8 cellular contexts compared by ENCODE assay signal in genomic region chr6:61640463-61640862, GRCh38.
"Had no signal": no experiment of that assay in that cellular context is flagged by ENCODE, and none has a peak within 500 bp of the region (broad histone marks: within the 10 kb centered on the region; RNA-seq: fewer than 3 reads in every experiment).

No MANE protein-coding gene starts in this region.

- H2AFZ ChIP-seq: GM23248 had no signal

- H3K27ac ChIP-seq: GM23248 had no signal

- H3K4me3 Mint-ChIP-seq: H9, HFFc6 had no signal

- H3K36me3 ChIP-seq: HAP-1 had no signal

- DNase-seq: GM23248, GOT3, H7, H9, HCEC 1CT, HFFc6 had no signal

- ATAC-seq: HCT116 had no signal

- H3K9ac ChIP-seq: GM23248 had no signal

- H3K4me1 ChIP-seq: HAP-1 had no signal

- H3K9me3 ChIP-seq: HAP-1 had no signal

- H3K27ac Mint-ChIP-seq: HFFc6 had no signal

- H3K4me3 ChIP-seq: GM23248, HAP-1 had no signal
